1 cellular context compared by ENCODE assay signal in the genomic region with DNA sequence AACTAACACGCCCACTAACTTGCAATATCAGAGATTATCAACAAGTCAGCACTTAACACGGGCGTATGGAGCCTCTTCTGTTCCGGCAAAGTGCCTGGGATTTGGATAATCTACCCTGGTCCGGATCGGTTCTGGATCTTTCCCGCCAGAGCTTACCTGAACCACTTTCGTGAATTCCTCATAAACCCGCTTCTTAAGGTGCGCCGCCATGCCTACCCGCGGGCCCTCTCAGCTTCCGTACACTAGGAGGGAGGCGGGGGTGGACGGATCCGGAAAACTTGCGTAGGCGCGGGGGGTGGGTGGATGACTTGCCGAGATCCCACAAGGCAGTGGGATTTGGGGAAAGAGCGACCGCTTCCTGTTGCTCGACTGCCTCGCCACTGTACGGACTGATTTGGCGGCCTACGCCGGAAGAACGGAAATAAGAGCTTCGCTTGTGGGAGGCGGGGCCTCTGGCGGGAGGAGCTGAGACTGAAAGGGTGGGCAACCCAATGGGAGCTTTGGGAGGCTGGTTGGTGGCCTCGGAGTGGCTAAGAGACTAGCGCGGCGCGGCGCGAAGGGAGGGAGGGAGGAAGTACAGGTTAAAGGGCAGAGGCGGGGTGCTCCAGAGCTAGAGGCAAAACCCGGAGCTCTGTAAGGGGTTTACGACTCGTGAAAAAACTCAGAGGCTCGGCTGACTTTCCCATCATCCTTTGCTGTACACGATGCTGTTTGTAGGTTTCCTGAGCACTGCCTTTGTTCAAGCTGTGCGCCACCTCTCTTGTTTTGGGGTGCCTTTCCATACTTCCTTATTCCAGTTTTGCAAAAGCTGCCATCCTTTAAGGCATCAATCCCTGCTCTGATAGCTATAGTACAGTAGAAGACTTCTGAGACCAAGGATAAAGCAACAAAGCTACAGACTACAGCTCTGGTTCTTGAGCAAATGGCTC.
TF ChIP-seq lines count a peak whose summit lies in the region.

A gene with protein sequence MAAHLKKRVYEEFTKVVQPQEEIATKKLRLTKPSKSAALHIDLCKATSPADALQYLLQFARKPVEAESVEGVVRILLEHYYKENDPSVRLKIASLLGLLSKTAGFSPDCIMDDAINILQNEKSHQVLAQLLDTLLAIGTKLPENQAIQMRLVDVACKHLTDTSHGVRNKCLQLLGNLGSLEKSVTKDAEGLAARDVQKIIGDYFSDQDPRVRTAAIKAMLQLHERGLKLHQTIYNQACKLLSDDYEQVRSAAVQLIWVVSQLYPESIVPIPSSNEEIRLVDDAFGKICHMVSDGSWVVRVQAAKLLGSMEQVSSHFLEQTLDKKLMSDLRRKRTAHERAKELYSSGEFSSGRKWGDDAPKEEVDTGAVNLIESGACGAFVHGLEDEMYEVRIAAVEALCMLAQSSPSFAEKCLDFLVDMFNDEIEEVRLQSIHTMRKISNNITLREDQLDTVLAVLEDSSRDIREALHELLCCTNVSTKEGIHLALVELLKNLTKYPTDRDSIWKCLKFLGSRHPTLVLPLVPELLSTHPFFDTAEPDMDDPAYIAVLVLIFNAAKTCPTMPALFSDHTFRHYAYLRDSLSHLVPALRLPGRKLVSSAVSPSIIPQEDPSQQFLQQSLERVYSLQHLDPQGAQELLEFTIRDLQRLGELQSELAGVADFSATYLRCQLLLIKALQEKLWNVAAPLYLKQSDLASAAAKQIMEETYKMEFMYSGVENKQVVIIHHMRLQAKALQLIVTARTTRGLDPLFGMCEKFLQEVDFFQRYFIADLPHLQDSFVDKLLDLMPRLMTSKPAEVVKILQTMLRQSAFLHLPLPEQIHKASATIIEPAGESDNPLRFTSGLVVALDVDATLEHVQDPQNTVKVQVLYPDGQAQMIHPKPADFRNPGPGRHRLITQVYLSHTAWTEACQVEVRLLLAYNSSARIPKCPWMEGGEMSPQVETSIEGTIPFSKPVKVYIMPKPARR (minus strand): TSS at position 235 of the 929 bp plus-strand sequence. CDS start 25 bp downstream, at position 210.

TF ChIP-seq in HepG2, 621 proteins besides CTCF, POLR2A, EP300 and RAD21 (continued from another document and continues in another):
- TF ChIP-seq ZNF646 (CRISPR knock-in tag; IDR thresholded peaks at IDR 0.05): no peak
- TF ChIP-seq ZNF337 (CRISPR knock-in tag; IDR thresholded peaks at IDR 0.05; ENCODE audit: borderline replicate concordance, low read depth): no peak
- 0 out of 2 replicates have a peak, but pooled peaks have one; percentile 5 for TF ChIP-seq NFE2L2 (IDR thresholded peaks at IDR 0.05; ENCODE audit: low read length)
- no peak for TF ChIP-seq TP53 (CRISPR knock-in tag; conservative IDR thresholded peaks at IDR 0.05)
- TF ChIP-seq ZNF496 (CRISPR knock-in tag; IDR thresholded peaks at IDR 0.05; ENCODE audit: insufficient replicate concordance): no peak
- no peak for TF ChIP-seq HNRNPH1 (optimal IDR thresholded peaks at IDR 0.05; ENCODE audit: low read depth, low read length)
- TF ChIP-seq BRD4 (CRISPR knock-in tag; IDR thresholded peaks at IDR 0.05): no peak
- TF ChIP-seq SIX1 (CRISPR knock-in tag; IDR thresholded peaks at IDR 0.05; ENCODE audit: borderline replicate concordance): no peak
- no peak for TF ChIP-seq ZBTB42 (CRISPR knock-in tag; IDR thresholded peaks at IDR 0.05)
- 0 out of 2 replicates have a peak, but pooled peaks have one; percentile 22 for TF ChIP-seq ESRRA (CRISPR knock-in tag; IDR thresholded peaks at IDR 0.05; ENCODE audit: low read depth)
- peak; percentile 64; the same call in 1 of the 2 replicates for TF ChIP-seq JUND (CRISPR knock-in tag; IDR thresholded peaks at IDR 0.05)
- TF ChIP-seq ZNF678 (CRISPR knock-in tag; IDR thresholded peaks at IDR 0.05): no peak
- TF ChIP-seq TFDP2 (CRISPR knock-in tag; IDR thresholded peaks at IDR 0.05): peak; percentile 95
- TF ChIP-seq, protein P1, sequence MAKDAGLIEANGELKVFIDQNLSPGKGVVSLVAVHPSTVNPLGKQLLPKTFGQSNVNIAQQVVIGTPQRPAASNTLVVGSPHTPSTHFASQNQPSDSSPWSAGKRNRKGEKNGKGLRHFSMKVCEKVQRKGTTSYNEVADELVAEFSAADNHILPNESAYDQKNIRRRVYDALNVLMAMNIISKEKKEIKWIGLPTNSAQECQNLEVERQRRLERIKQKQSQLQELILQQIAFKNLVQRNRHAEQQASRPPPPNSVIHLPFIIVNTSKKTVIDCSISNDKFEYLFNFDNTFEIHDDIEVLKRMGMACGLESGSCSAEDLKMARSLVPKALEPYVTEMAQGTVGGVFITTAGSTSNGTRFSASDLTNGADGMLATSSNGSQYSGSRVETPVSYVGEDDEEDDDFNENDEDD (CRISPR knock-in tag; IDR thresholded peaks at IDR 0.05; ENCODE audit: borderline replicate concordance): no peak; the same call in 1 of the 2 replicates
- peak; percentile 17; the same call in 1 of the 2 replicates for TF ChIP-seq MEIS2 (CRISPR knock-in tag; IDR thresholded peaks at IDR 0.05)
- TF ChIP-seq, protein P2, sequence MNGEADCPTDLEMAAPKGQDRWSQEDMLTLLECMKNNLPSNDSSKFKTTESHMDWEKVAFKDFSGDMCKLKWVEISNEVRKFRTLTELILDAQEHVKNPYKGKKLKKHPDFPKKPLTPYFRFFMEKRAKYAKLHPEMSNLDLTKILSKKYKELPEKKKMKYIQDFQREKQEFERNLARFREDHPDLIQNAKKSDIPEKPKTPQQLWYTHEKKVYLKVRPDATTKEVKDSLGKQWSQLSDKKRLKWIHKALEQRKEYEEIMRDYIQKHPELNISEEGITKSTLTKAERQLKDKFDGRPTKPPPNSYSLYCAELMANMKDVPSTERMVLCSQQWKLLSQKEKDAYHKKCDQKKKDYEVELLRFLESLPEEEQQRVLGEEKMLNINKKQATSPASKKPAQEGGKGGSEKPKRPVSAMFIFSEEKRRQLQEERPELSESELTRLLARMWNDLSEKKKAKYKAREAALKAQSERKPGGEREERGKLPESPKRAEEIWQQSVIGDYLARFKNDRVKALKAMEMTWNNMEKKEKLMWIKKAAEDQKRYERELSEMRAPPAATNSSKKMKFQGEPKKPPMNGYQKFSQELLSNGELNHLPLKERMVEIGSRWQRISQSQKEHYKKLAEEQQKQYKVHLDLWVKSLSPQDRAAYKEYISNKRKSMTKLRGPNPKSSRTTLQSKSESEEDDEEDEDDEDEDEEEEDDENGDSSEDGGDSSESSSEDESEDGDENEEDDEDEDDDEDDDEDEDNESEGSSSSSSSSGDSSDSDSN (CRISPR knock-in tag; IDR thresholded peaks at IDR 0.05): peak; percentile 23; the same call in 1 of the 2 replicates
- TF ChIP-seq KLF9 (CRISPR knock-in tag; IDR thresholded peaks at IDR 0.05; ENCODE audit: low read depth): 0 out of 2 replicates have a peak, but pooled peaks have one; percentile 80
- TF ChIP-seq LRRFIP1 (CRISPR knock-in tag; conservative IDR thresholded peaks at IDR 0.05): no peak
- TF ChIP-seq MIER3 (CRISPR knock-in tag; IDR thresholded peaks at IDR 0.05; ENCODE audit: borderline replicate concordance): peak; percentile 34; the same call in 1 of the 2 replicates
- peak; percentile 13; the same call in 1 of the 2 replicates for TF ChIP-seq ZBED4 (CRISPR knock-in tag; IDR thresholded peaks at IDR 0.05; ENCODE audit: borderline replicate concordance)
- peak; percentile 96 for TF ChIP-seq ASH2L (IDR thresholded peaks at IDR 0.05; ENCODE audit: insufficient read length, low read depth, low read length)
- TF ChIP-seq ZNF879 (CRISPR knock-in tag; IDR thresholded peaks at IDR 0.05): peak; percentile 74; the same call in 1 of the 2 replicates
- TF ChIP-seq TCF7 (IDR thresholded peaks at IDR 0.05; ENCODE audit: low read depth): no peak
- TF ChIP-seq E2F2 (CRISPR knock-in tag; IDR thresholded peaks at IDR 0.05; ENCODE audit: borderline replicate concordance): no peak
- no peak for TF ChIP-seq HES4 (CRISPR knock-in tag; IDR thresholded peaks at IDR 0.05; ENCODE audit: borderline replicate concordance)
